15 cellular contexts compared by ENCODE assay signal in the genomic region with DNA sequence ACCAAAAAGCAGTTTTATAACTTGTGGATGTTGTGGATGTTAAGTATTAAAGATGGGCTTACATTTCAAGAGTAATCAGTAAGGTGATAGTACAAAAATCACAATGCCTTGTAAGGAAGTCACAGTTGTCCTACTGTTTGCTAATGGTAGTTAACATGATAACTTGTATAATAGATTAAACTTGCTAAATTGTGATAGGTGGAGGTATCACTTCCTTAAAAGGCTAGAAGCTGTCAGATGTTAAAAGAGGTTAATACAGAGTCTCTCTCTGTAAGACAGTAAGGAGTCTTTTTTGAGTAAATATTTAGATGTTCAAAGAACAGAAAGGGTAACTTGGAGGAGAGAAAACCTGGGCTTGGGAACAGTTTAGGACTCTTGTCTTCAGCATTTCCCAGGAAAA.
"Had no signal": no experiment of that assay in that cellular context is flagged by ENCODE, and none has a peak within 500 bp of the region (broad histone marks: within the 10 kb centered on the region; RNA-seq: fewer than 3 reads in every experiment).

No MANE protein-coding gene starts in this region.

- H3K4me1 ChIP-seq: heart right ventricle, lower lobe of right lung, parathyroid adenoma had no signal

- H3K4me3 ChIP-seq: heart right ventricle, lower lobe of right lung, thoracic aorta had no signal

- H3K27ac ChIP-seq: epithelial cell of prostate, heart right ventricle, lower lobe of right lung, parathyroid adenoma, thoracic aorta had no signal

- ATAC-seq: activated CD4-positive, CD25-positive, alpha-beta regulatory T cell treated with anti-CD3 and anti-CD28 coated beads, Interleukin-2, amount 50 U/mL, for 24 hours; effector memory CD8-positive, alpha-beta T cell; heart right ventricle; left cardiac atrium; lower lobe of right lung; stimulated activated effector memory CD8-positive, alpha-beta T cell treated with anti-CD3 and anti-CD28 coated beads, Interleukin-12 subunit alpha, Interleukin-12 subunit beta, amount 100 ng/mL, for 72 hours had no signal

- DNase-seq: activated CD4-positive, alpha-beta T cell treated with anti-CD3 and anti-CD28 coated beads, Interleukin-2, amount 50 U/mL, for 1 hour; activated CD8-positive, alpha-beta memory T cell treated with anti-CD3 and anti-CD28 coated beads for 24 hours; activated naive CD8-positive, alpha-beta T cell treated with anti-CD3 and anti-CD28 coated beads for 36 hours; amygdala; dermis blood vessel endothelial cell; effector memory CD8-positive, alpha-beta T cell; heart right ventricle; left cardiac atrium; lower lobe of right lung; midbrain had no signal

- H3K36me3 ChIP-seq: heart right ventricle, lower lobe of right lung, thoracic aorta had no signal

- H3K9me3 ChIP-seq: thoracic aorta had no signal

- H2AFZ ChIP-seq: parathyroid adenoma had no signal
